In the genomic region with DNA sequence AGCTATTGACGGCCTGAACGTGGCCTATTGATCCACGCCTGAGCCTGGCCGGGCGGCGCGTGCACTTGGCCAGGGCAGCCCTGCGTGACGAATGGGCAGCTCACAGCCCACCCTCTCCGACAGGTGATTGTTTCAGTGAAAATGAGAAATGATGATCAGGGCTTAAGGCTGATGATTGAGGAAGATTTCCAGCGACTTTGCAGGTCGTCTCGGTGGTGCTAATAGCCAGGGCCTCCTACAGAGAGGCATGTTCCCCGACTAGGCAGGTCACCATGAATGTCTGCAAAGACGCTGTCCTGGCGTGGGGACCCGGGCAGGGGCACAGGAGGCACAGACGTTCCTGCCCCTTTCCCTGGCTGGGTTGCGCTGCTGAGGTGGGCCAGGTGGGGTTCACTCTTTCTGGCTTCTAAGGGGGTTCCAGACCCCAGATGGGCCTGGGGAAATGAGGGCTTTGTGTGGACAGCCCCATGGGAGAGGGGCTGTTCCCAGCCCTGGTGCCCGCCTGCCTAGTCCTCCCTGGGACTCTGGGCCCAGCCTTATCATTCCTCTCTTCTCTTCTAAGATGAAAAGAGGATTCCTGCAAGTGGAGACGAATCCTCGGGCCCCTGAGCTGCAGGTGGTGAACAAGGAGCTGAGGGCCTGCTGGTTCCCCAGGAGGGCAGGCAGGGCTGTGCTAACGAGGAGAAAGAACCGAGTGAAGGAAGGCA, we compare ENCODE assay signal across 23 cellular contexts.
DNase-seq lines count a peak whose midpoint lies in the region; ATAC-seq, FAIRE-seq and TF ChIP-seq lines count a peak whose summit lies in the region.
"Had no signal": no experiment of that assay in that cellular context is flagged by ENCODE, and none has a peak within 500 bp of the region (broad histone marks: within the 10 kb centered on the region; RNA-seq: fewer than 3 reads in every experiment).

No MANE protein-coding gene starts in this region.

- H3K4me1 Mint-ChIP-seq in osteocyte (ENCODE audit: unreplicated experiment) = no peaks in the 10 kb centered on the region

- H2BK15ac ChIP-seq in H1 (ENCODE audit: low read length) = 0 out of 2 replicates have a peak overlapping the region, but pooled peaks have one; percentile 61

- peak overlapping the region; percentile 59 for H3K4ac ChIP-seq in H1 (replicated peaks; ENCODE audit: insufficient read length, low read depth, low read length)

- H3K4me3 ChIP-seq in right lobe of liver (no peak overlapping the region), HepG2 (replicated peaks in 1 of 3; ENCODE audit: insufficient read depth in 1 of 3, low read depth in 2 of 3, low read length in 3 of 3) (no peak overlapping the region), H1 (ENCODE audit: extremely low read depth in 1 of 4, insufficient read depth in 2 of 4, low read depth in 3 of 4, low read length in 4 of 4) (no peak overlapping the region), lower lobe of right lung (no peak overlapping the region), aorta (ENCODE audit: low read length in 2 of 2) (no peak overlapping the region), smooth muscle cell (no peak overlapping the region)
- H3K4me3 ChIP-seq: ascending aorta, gastroesophageal sphincter, stomach, transverse colon had no signal

- no peak overlapping the region for H3K27ac Mint-ChIP-seq in osteocyte (ENCODE audit: unreplicated experiment)
- H3K27ac Mint-ChIP-seq: activated naive CD4-positive, alpha-beta T cell treated with anti-CD3 and anti-CD28 coated beads for 36 hours; activated T-cell treated with anti-CD3 and anti-CD28 coated beads, Interleukin-2, amount 50 U/mL, for 24 hours had no signal

- H2BK5ac ChIP-seq in H1 (ENCODE audit: low read depth, low read length) = no peak overlapping the region

- H3K9ac ChIP-seq in HepG2 (ENCODE audit: insufficient read depth, low read depth, low read length) = no peak overlapping the region
- no peak overlapping the region for H3K9ac ChIP-seq in H1 (replicated peaks in 1 of 4; ENCODE audit: extremely low read depth in 1 of 4, low read depth in 3 of 4, low read length in 3 of 4)
- no peak overlapping the region for H3K9ac ChIP-seq in smooth muscle cell (ENCODE audit: low read depth)

- peak overlapping the region; percentile 72 for H4K91ac ChIP-seq in H1 (replicated peaks; ENCODE audit: insufficient read length, low read length)

- no peak overlapping the region for H3K56ac ChIP-seq in H1 (replicated peaks; ENCODE audit: insufficient read length, low read depth, low read length)

- H3K36me3 Mint-ChIP-seq in osteocyte (ENCODE audit: unreplicated experiment) = no peaks in the 10 kb centered on the region

- H4K20me1 ChIP-seq in HepG2 (ENCODE audit: insufficient read depth, low read length) = no peaks in the 10 kb centered on the region
- peaks cover 0 to 2% of the 10 kb centered on the region in 2 experiments for H4K20me1 ChIP-seq in H1 (replicated peaks in 1 of 2; ENCODE audit: control insufficient read depth in 1 of 2, insufficient read depth in 2 of 2, low read length in 2 of 2)
- no peaks in the 10 kb centered on the region for H4K20me1 ChIP-seq in smooth muscle cell (ENCODE audit: low read depth)

- no peak overlapping the region for H2BK120ac ChIP-seq in H1 (replicated peaks; ENCODE audit: low read depth, low read length)

- no peak overlapping the region for H3K14ac ChIP-seq in H1 (ENCODE audit: insufficient read length)

- H3K4me3 Mint-ChIP-seq in osteocyte (ENCODE audit: unreplicated experiment) = no peak overlapping the region
- H3K4me3 Mint-ChIP-seq: activated naive CD4-positive, alpha-beta T cell treated with anti-CD3 and anti-CD28 coated beads for 36 hours; activated T-cell treated with anti-CD3 and anti-CD28 coated beads, Interleukin-2, amount 50 U/mL, for 24 hours had no signal

- no peak for TF ChIP-seq CTCF in right lobe of liver (IDR thresholded peaks at IDR 0.05)
- no peak for TF ChIP-seq CTCF in HepG2 (CRISPR knock-in tag; IDR thresholded peaks at IDR 0.05)
- TF ChIP-seq CTCF in H1 (IDR thresholded peaks at IDR 0.05; ENCODE audit: control extremely low read depth in 1 of 3, insufficient read depth in 1 of 3, low read depth in 1 of 3, low read length in 3 of 3) = no peak
- no peak for TF ChIP-seq CTCF in lower lobe of right lung (IDR thresholded peaks at IDR 0.05)
- TF ChIP-seq CTCF in osteocyte (IDR thresholded peaks at IDR 0.05) = no peak
- TF ChIP-seq CTCF in smooth muscle cell (IDR thresholded peaks at IDR 0.05; ENCODE audit: borderline replicate concordance, insufficient read depth, poor library complexity, severe bottlenecking) = no peak

- peak overlapping the region; percentile 48; the same call in 1 of the 2 replicates for H2BK20ac ChIP-seq in H1 (ENCODE audit: low read length)

- H2AK5ac ChIP-seq in H1 (ENCODE audit: low read depth, low read length) = no peak overlapping the region

- no TSS peak for BruUV-seq in HepG2 (replicated peaks; lab: Mats Ljungman, UMichigan)

- CTCF ChIA-PET in HepG2 (lab: Yijun Ruan, JAX; ENCODE audit: low intra/inter-chr PET ratio, low total read pairs) (no interaction called here), H1 (lab: Charles Lee; ENCODE audit: partially characterized antibody) (interaction anchor here (1.2 to 1.8 kb wide), 3 partner anchors 44 to 269 kb away, joined by 3 to 5 read pairs (median 4); no protein-coding TSS in a partner anchor)

- no peak overlapping the region; the same call in 1 of the 2 replicates for H4K8ac ChIP-seq in H1 (ENCODE audit: extremely low read depth, insufficient read depth, low read length)

- TF ChIP-seq EP300 in HepG2 (IDR thresholded peaks at IDR 0.05; ENCODE audit: low read depth in 2 of 2, low read length in 2 of 2) = no peak
- TF ChIP-seq EP300 in HepG2 (CRISPR knock-in tag; IDR thresholded peaks at IDR 0.05; ENCODE audit: borderline replicate concordance) = no peak
- TF ChIP-seq EP300 in H1 (IDR thresholded peaks at IDR 0.05; ENCODE audit: borderline replicate concordance in 1 of 2, low read depth in 2 of 2, low read length in 2 of 2) = no peak

- no peak overlapping the region for H3K23ac ChIP-seq in H1 (ENCODE audit: insufficient read length)

- peaks cover 0 to 11% (median 0%) of the 10 kb centered on the region in 4 donors for H3K4me1 ChIP-seq in right lobe of liver
- no peaks in the 10 kb centered on the region for H3K4me1 ChIP-seq in HepG2 (ENCODE audit: insufficient read depth, low read length)
- H3K4me1 ChIP-seq in H1 (replicated peaks in 1 of 4; ENCODE audit: control insufficient read depth in 3 of 4, insufficient read depth in 4 of 4, low read length in 3 of 4) = peaks cover 0 to 28% (median 21%) of the 10 kb centered on the region in 4 experiments; a peak in 6 of 7 replicates
- H3K4me1 ChIP-seq in lower lobe of right lung = peaks cover 3% of the 10 kb centered on the region
- H3K4me1 ChIP-seq in aorta (ENCODE audit: control insufficient read depth in 1 of 2, insufficient read depth in 2 of 2, low read length in 2 of 2) = no peaks in the 10 kb centered on the region
- H3K4me1 ChIP-seq in smooth muscle cell (ENCODE audit: low read depth) = peaks cover 11% of the 10 kb centered on the region
- H3K4me1 ChIP-seq: ascending aorta, gastroesophageal sphincter, stomach had no signal

- H3K27ac ChIP-seq in right lobe of liver (no peak overlapping the region), HepG2 (ENCODE audit: extremely low read length, insufficient read depth, low read length) (no peak overlapping the region), H1 (ENCODE audit: low read depth, low read length) (no peak overlapping the region), lower lobe of right lung (no peak overlapping the region), aorta (ENCODE audit: low read depth in 1 of 2, low read length in 2 of 2) (no peak overlapping the region), smooth muscle cell (ENCODE audit: low read depth) (no peak overlapping the region)
- H3K27ac ChIP-seq: ascending aorta, gastroesophageal sphincter, stomach, transverse colon had no signal

- in situ Hi-C loops in HepG2 (cut with HindIII; ENCODE audit: extremely low pct_ligation_motif_present, low pct_unique_long_range_greater_than_20kb) = no loop called here

- peak overlapping the region; percentile 50; the same call in 1 of the 2 replicates for H2BK12ac ChIP-seq in H1 (ENCODE audit: low read depth, low read length)

- H3K9me3 ChIP-seq in right lobe of liver = no peaks in the 10 kb centered on the region
- no peaks in the 10 kb centered on the region for H3K9me3 ChIP-seq in HepG2 (ENCODE audit: low read length)
- no peaks in the 10 kb centered on the region for H3K9me3 ChIP-seq in H1 (ENCODE audit: insufficient read depth in 2 of 2, low read depth in 1 of 2, low read length in 1 of 2)
- no peaks in the 10 kb centered on the region for H3K9me3 ChIP-seq in lower lobe of right lung
- H3K9me3 ChIP-seq in aorta (ENCODE audit: control insufficient read depth, low read length) = no peaks in the 10 kb centered on the region
- H3K9me3 ChIP-seq in smooth muscle cell (replicated peaks; ENCODE audit: low read depth) = no peaks in the 10 kb centered on the region
- H3K9me3 ChIP-seq: ascending aorta, gastroesophageal sphincter, stomach, transverse colon had no signal

- H3K27me3 ChIP-seq in right lobe of liver (no peaks in the 10 kb centered on the region), HepG2 (ENCODE audit: control insufficient read depth in 1 of 2, insufficient read depth in 2 of 2, low read length in 2 of 2) (peaks cover 4 to 18% of the 10 kb centered on the region in 2 experiments; a peak in 2 of 5 replicates), H1 (replicated peaks in 1 of 4; ENCODE audit: control insufficient read depth in 3 of 4, extremely low read depth in 1 of 4, insufficient read depth in 3 of 4, low read length in 3 of 4) (no peaks in the 10 kb centered on the region; a peak in 1 of 7 replicates), lower lobe of right lung (ENCODE audit: low read depth) (peaks cover 16% of the 10 kb centered on the region), aorta (ENCODE audit: control insufficient read depth in 1 of 2, insufficient read depth in 2 of 2, low read length in 1 of 2) (no peaks in the 10 kb centered on the region), smooth muscle cell (ENCODE audit: low read depth) (no peaks in the 10 kb centered on the region)
- H3K27me3 ChIP-seq: ascending aorta had no signal

- no peaks in the 10 kb centered on the region for H3K27me3 Mint-ChIP-seq in osteocyte (ENCODE audit: unreplicated experiment)

- POLR2A ChIA-PET in HepG2 (lab: Yijun Ruan, JAX) (no interaction called here), H1 (lab: Charles Lee; ENCODE audit: partially characterized antibody) (no interaction called here)

- WGBS in right lobe of liver (ENCODE audit: insufficient coverage, low coverage, low lambda C conversion rate, missing lambda C conversion rate) = 64% methylated on average over 19 of the region's 24 CpGs
- 3% methylated on average over 7 of the region's 24 CpGs for WGBS in HepG2 (ENCODE audit: low lambda C conversion rate)
- 92% methylated on average over 20 of the region's 24 CpGs; no CpG with 5 or more reads in 1 of the 2 experiments for WGBS in H1 (ENCODE audit: extremely low coverage in 1 of 2, insufficient coverage in 1 of 2, insufficient read length in 1 of 2, insufficient replicate concordance in 2 of 2, low coverage in 1 of 2, low lambda C conversion rate in 2 of 2, missing lambda C conversion rate in 1 of 2), 2 experiments
- WGBS in aorta, 2 donors = 87 to 90% methylated on average over 23 to 24 of the region's 24 CpGs
- WGBS in smooth muscle cell (ENCODE audit: low lambda C conversion rate) = 85% methylated on average over 23 of the region's 24 CpGs

- TF ChIP-seq POLR2A in right lobe of liver (IDR thresholded peaks at IDR 0.05) (no peak), HepG2 (IDR thresholded peaks at IDR 0.05; ENCODE audit: insufficient read depth in 1 of 2, low read depth in 2 of 2, low read length in 2 of 2) (no peak), H1 (IDR thresholded peaks at IDR 0.05; ENCODE audit: control extremely low read depth in 1 of 2, low read depth in 2 of 2, low read length in 2 of 2) (no peak)

- no peak for ATAC-seq in right lobe of liver
- ATAC-seq in HepG2 = no peak
- ATAC-seq in lower lobe of right lung = no peak
- ATAC-seq in aorta (ENCODE audit: low FRiP score) = no peak
- ATAC-seq: gastroesophageal sphincter had no signal

- peak; percentile 13 to 49 (median 17) for DNase-seq in right lobe of liver
- no peak for DNase-seq in HepG2 (ENCODE audit: low spot score)
- no peak for DNase-seq in H1 (ENCODE audit: low read depth in 1 of 2, low spot score in 2 of 2)
- DNase-seq in lower lobe of right lung = peak; percentile 26
- peak; percentile 25 to 63 for DNase-seq in aorta
- no peak for DNase-seq in osteocyte (ENCODE audit: extremely low spot score, unreplicated experiment)
- DNase-seq in NOMO-1 (lab: John Stamatoyannopoulos, UW; ENCODE audit: unreplicated experiment in 2 of 2) = no peak
- no peak for DNase-seq in smooth muscle cell (lab: John Stamatoyannopoulos, UW; ENCODE audit: unreplicated experiment)
- DNase-seq: activated naive CD4-positive, alpha-beta T cell treated with anti-CD3 and anti-CD28 coated beads for 36 hours; activated T-cell treated with anti-CD3 and anti-CD28 coated beads, Interleukin-2, amount 50 U/mL, for 24 hours; caudate nucleus; NCI-H2171 treated with DMSO at 0.1 percent for 48 hours; occipital lobe; stimulated activated CD4-positive, alpha-beta T cell treated with anti-CD3 and anti-CD28 coated beads, Interleukin-15, amount 100 ng/mL, for 24 hours; stomach; SW 1271 had no signal

- H3K36me3 ChIP-seq in right lobe of liver (no peaks in the 10 kb centered on the region), HepG2 (replicated peaks in 1 of 2; ENCODE audit: control insufficient read depth in 1 of 2, insufficient read depth in 2 of 2, low read length in 2 of 2) (no peaks in the 10 kb centered on the region), H1 (ENCODE audit: control insufficient read depth in 2 of 4, insufficient read depth in 4 of 4, low read length in 3 of 4) (no peaks in the 10 kb centered on the region), lower lobe of right lung (no peaks in the 10 kb centered on the region), aorta (ENCODE audit: control insufficient read depth in 1 of 2, insufficient read depth in 2 of 2, low read length in 1 of 2) (no peaks in the 10 kb centered on the region), smooth muscle cell (ENCODE audit: low read depth) (no peaks in the 10 kb centered on the region)
- H3K36me3 ChIP-seq: ascending aorta, gastroesophageal sphincter, stomach, transverse colon had no signal

- H3K23me2 ChIP-seq in H1 (ENCODE audit: low read depth, low read length) = peaks cover 9% of the 10 kb centered on the region; the same call in 1 of the 2 replicates

- no peaks in the 10 kb centered on the region for H3F3A ChIP-seq in smooth muscle cell (ENCODE audit: low read depth)

- TF ChIP-seq RAD21 in HepG2 (CRISPR knock-in tag; IDR thresholded peaks at IDR 0.05) (no peak), H1 (IDR thresholded peaks at IDR 0.05 in 1 of 2, conservative IDR thresholded peaks at IDR 0.05 in 1 of 2; ENCODE audit: low read depth in 2 of 2, low read length in 2 of 2) (no peak)

- no peak overlapping the region for H3K4me2 ChIP-seq in HepG2 (ENCODE audit: low read depth, low read length)
- H3K4me2 ChIP-seq in H1 (ENCODE audit: insufficient read depth in 1 of 2, low read depth in 2 of 2, low read length in 2 of 2) = no peak overlapping the region
- no peak overlapping the region for H3K4me2 ChIP-seq in smooth muscle cell

- H3K79me1 ChIP-seq in H1 (ENCODE audit: low read depth, low read length) = no peaks in the 10 kb centered on the region

- intact Hi-C loops in right lobe of liver (cut with DNase I) = no loop called here
- intact Hi-C loops in HepG2 (cut with micrococcal nuclease; ENCODE audit: unreplicated experiment) = no loop called here
- intact Hi-C loops in lower lobe of right lung (cut with DNase I) = no loop called here
- intact Hi-C loops in aorta (cut with DNase I) = no loop called here

- no peak overlapping the region for H3K18ac ChIP-seq in H1 (ENCODE audit: extremely low read depth, low read length)

- H3K79me2 ChIP-seq in HepG2 (ENCODE audit: insufficient read depth, low read length) (no peaks in the 10 kb centered on the region), H1 (ENCODE audit: control insufficient read depth in 1 of 2, insufficient read depth in 2 of 2, low read length in 2 of 2) (no peaks in the 10 kb centered on the region), smooth muscle cell (ENCODE audit: low read depth) (no peaks in the 10 kb centered on the region)

- no peak overlapping the region for H2AFZ ChIP-seq in HepG2 (ENCODE audit: low read length)
- no peak overlapping the region for H2AFZ ChIP-seq in H1 (ENCODE audit: low read length)
- H2AFZ ChIP-seq in smooth muscle cell (ENCODE audit: low read depth) = no peak overlapping the region

- FAIRE-seq in HepG2 (lab: Jason Lieb, UNC) (no peak), H1 (lab: Jason Lieb, UNC) (no peak)
- FAIRE-seq: D721Med, GM12891, H54, islet of Langerhans had no signal

- H3K9me3 Mint-ChIP-seq in osteocyte (ENCODE audit: unreplicated experiment) = no peaks in the 10 kb centered on the region
- H3K9me3 Mint-ChIP-seq: activated naive CD4-positive, alpha-beta T cell treated with anti-CD3 and anti-CD28 coated beads for 36 hours; activated T-cell treated with anti-CD3 and anti-CD28 coated beads, Interleukin-2, amount 50 U/mL, for 24 hours had no signal

- H4K5ac ChIP-seq in H1 (ENCODE audit: insufficient read length, low read depth, low read length) = no peak overlapping the region

Comparison
In these comparisons a context has a peak if more than half of its experiments do, and no peak if none do; other contexts are left out.
1. DNase-seq: peak in right lobe of liver (3 of 3), lower lobe of right lung (single experiment) and aorta (2 of 2); none in HepG2 (single experiment), H1 (0 of 2), osteocyte (single experiment), NOMO-1 (0 of 2) and smooth muscle cell (single experiment).